ENCODE assay signal across 9 cellular contexts in the genomic region with DNA sequence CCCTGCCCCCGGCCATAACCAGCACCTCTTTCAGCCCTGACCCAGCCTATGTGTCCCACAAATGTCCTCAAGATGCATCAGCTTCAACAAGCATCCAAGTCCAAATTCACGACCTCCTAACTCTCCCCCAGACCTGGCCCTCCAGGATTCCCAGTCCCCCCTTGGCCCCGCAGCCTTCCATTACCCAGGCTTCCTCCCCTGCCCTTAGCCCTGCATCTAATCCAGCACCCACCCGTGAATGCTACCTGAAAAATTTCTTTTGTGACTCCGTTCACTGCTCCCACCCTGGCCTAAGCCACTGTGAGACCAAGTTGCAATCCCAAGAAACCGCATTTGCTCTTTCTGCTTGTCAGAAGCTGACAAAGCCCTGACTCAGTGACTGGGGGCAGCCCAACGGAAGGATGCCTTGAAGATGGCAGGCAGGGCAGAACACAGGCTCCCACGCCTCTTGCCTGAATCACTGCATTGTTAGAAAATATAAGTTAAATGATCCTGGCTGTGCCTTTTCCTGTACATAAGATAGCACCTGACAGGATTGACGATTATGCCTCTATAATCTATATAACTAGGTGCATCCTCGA. TPM values are rescaled to one million over a fixed set of nuclear protein-coding genes. Genes with fewer than 3 reads are reported as not detected.
A peak's percentile ranks its signal among the peaks of the same experiment; 100 is the strongest.
DNase-seq lines count a peak whose midpoint lies in the region; ATAC-seq and TF ChIP-seq lines count a peak whose summit lies in the region.
"Had no signal": no experiment of that assay in that cellular context is flagged by ENCODE, and none has a peak within 500 bp of the region (broad histone marks: within the 10 kb centered on the region; RNA-seq: fewer than 3 reads in every experiment).

No MANE protein-coding gene starts in this region.

- H3K4me1 ChIP-seq in thoracic aorta (ENCODE audit: control insufficient read depth in 1 of 2, low read depth in 2 of 2) (peaks cover 4 to 43% of the 10 kb centered on the region in 2 donors), stomach (peaks cover 12 to 28% (median 22%) of the 10 kb centered on the region in 4 donors)

- ATAC-seq in activated B cell treated with CpG ODN at 0.5 μM for 24 hours (ENCODE audit: low read depth) (no peak), thoracic aorta (ENCODE audit: insufficient number of reproducible peaks, low FRiP score, low read depth) (no peak)

- peaks cover under 1% of the 10 kb centered on the region for H3K36me3 ChIP-seq in thoracic aorta
- peaks cover under 1 to 18% (median 12%) of the 10 kb centered on the region in 4 donors for H3K36me3 ChIP-seq in stomach

- TF ChIP-seq CTCF in activated B cell treated with CpG ODN at 0.5 μM for 24 hours (IDR thresholded peaks at IDR 0.05) (no peak), thoracic aorta (IDR thresholded peaks at IDR 0.05) (no peak), stomach (IDR thresholded peaks at IDR 0.05) (no peak)

- CTCF ChIA-PET in activated B cell treated with CpG ODN at 0.5 μM for 24 hours (lab: Charles Lee), result no interaction called here

- H3K9me3 ChIP-seq in thoracic aorta (no peaks in the 10 kb centered on the region), stomach (no peaks in the 10 kb centered on the region)

- TF ChIP-seq POLR2A in stomach (IDR thresholded peaks at IDR 0.05), result no peak

- H3K4me1 Mint-ChIP-seq in activated T-cell treated with anti-CD3 and anti-CD28 coated beads, Interleukin-2, amount 50 U/mL, for 24 hours (ENCODE audit: low read depth), result peaks cover 7% of the 10 kb centered on the region
- peaks cover 8% of the 10 kb centered on the region for H3K4me1 Mint-ChIP-seq in activated B cell treated with CpG ODN at 0.5 μM for 24 hours

- no peak for TF ChIP-seq EP300 in stomach (IDR thresholded peaks at IDR 0.05)

- POLR2A ChIA-PET in activated B cell treated with CpG ODN at 0.5 μM for 24 hours (lab: Charles Lee), result no interaction called here

- H3K4me3 ChIP-seq in thoracic aorta (no peak overlapping the region), stomach (no peak overlapping the region)

- H3K27ac Mint-ChIP-seq in activated T-cell treated with anti-CD3 and anti-CD28 coated beads, Interleukin-2, amount 50 U/mL, for 24 hours, result peak overlapping the region; percentile 20
- H3K27ac Mint-ChIP-seq in activated B cell treated with CpG ODN at 0.5 μM for 24 hours, result no peak overlapping the region

- H3K9me3 Mint-ChIP-seq in activated T-cell treated with anti-CD3 and anti-CD28 coated beads, Interleukin-2, amount 50 U/mL, for 24 hours, result no peaks in the 10 kb centered on the region
- H3K9me3 Mint-ChIP-seq in activated B cell treated with CpG ODN at 0.5 μM for 24 hours, result no peaks in the 10 kb centered on the region

- intact Hi-C loops in activated B cell treated with CpG ODN at 0.5 μM for 24 hours (cut with micrococcal nuclease) (no loop called here), stomach (cut with DNase I; ENCODE audit: low total_unique reads) (no loop called here)

- peak overlapping the region; percentile 23 for H3K4me3 Mint-ChIP-seq in activated T-cell treated with anti-CD3 and anti-CD28 coated beads, Interleukin-2, amount 50 U/mL, for 24 hours
- peak overlapping the region; percentile 70 for H3K4me3 Mint-ChIP-seq in activated B cell treated with CpG ODN at 0.5 μM for 24 hours

- H3K36me3 Mint-ChIP-seq in activated T-cell treated with anti-CD3 and anti-CD28 coated beads, Interleukin-2, amount 50 U/mL, for 24 hours (ENCODE audit: low read depth), result peaks cover 6% of the 10 kb centered on the region
- peaks cover 8% of the 10 kb centered on the region for H3K36me3 Mint-ChIP-seq in activated B cell treated with CpG ODN at 0.5 μM for 24 hours (ENCODE audit: low read depth)

- 82 to 90% (median 83%) methylated on average over 10 of the region's 10 CpGs for WGBS in stomach, 5 donors

- peaks cover 29% of the 10 kb centered on the region for H3K27me3 Mint-ChIP-seq in activated T-cell treated with anti-CD3 and anti-CD28 coated beads, Interleukin-2, amount 50 U/mL, for 24 hours
- peaks cover 21% of the 10 kb centered on the region for H3K27me3 Mint-ChIP-seq in activated B cell treated with CpG ODN at 0.5 μM for 24 hours

- DNase-seq in activated T-cell treated with anti-CD3 and anti-CD28 coated beads, Interleukin-2, amount 50 U/mL, for 24 hours, result no peak
- DNase-seq in activated T-cell treated with anti-CD3 and anti-CD28 coated beads, Interleukin-2, amount 50 U/mL, for 1 hour, result no peak
- no peak for DNase-seq in activated B cell treated with CpG ODN at 0.5 μM for 24 hours
- DNase-seq in foreskin melanocyte, result peak; percentile 66
- DNase-seq in thoracic aorta (ENCODE audit: low spot score), result no peak
- DNase-seq in D341Med (ENCODE audit: low spot score), result no peak
- DNase-seq in substantia nigra (lab: John Stamatoyannopoulos, UW), result no peak
- DNase-seq in stomach, result no peak
- DNase-seq: NCI-H1436 treated with DMSO at 0.1 percent for 48 hours had no signal

- H3K27me3 ChIP-seq in thoracic aorta (replicated peaks; ENCODE audit: insufficient read depth) (no peaks in the 10 kb centered on the region), stomach (peaks cover 0 to 28% (median 14%) of the 10 kb centered on the region in 3 donors)

- H3K27ac ChIP-seq in thoracic aorta (peak overlapping the region; percentile 68 to 94), substantia nigra (ENCODE audit: low read depth, low read length, poor library complexity, severe bottlenecking) (no peak overlapping the region), stomach (peak overlapping the region in 1 of 5 donors; percentile 69)

RNA-seq across cellular contexts. Expression of a gene that starts 0.9 kb away (rescaled TPM):
- total RNA-seq in activated B cell treated with CpG ODN at 0.5 μM for 24 hours (not detected in 2 replicates), thoracic aorta (10 to 100 TPM; 24.0 to 62.2 TPM), stomach (10 to 100 TPM in 1 of 5 donors, 1 to 10 TPM in 3, not detected in 1; 5.5 to 31.5 (median 9.3) TPM)
- polyA plus RNA-seq in stomach, result 10 to 100 TPM in 1 of 3 donors, 1 to 10 TPM in 2; 2.7 to 10.8 (median 4.2) TPM

RNA-seq across cellular contexts. Expression of a gene that starts 30.4 kb away (rescaled TPM):
- total RNA-seq in activated B cell treated with CpG ODN at 0.5 μM for 24 hours (27.6 and 31.9 TPM in 2 replicates), thoracic aorta (10 to 100 TPM; 45.1 to 59.0 TPM), stomach (100 to 1,000 TPM in 2 of 5 donors, 10 to 100 TPM in 3; 11.1 to 249 (median 42.6) TPM)
- 10 to 100 TPM; 14.2 to 22.5 (median 19.9) TPM for polyA plus RNA-seq in stomach

RNA-seq across cellular contexts. Expression of a gene that starts 59.6 kb away (rescaled TPM):
- total RNA-seq in activated B cell treated with CpG ODN at 0.5 μM for 24 hours (30.2 and 30.4 TPM in 2 replicates), thoracic aorta (10 to 100 TPM; 49.7 to 56.2 TPM), stomach (100 to 1,000 TPM in 1 of 5 donors, 10 to 100 TPM in 4; 14.0 to 942 (median 49.1) TPM)
- 10 to 100 TPM; 17.0 to 27.1 (median 26.2) TPM for polyA plus RNA-seq in stomach
